In genomic region chr1:196765019-196765740, GRCh38 we compare ENCODE assay signal across 10 cellular contexts. TPM values are rescaled to one million over a fixed set of nuclear protein-coding genes. Genes with fewer than 3 reads are reported as not detected.
"Had no signal": no experiment of that assay in that cellular context is flagged by ENCODE, and none has a peak within 500 bp of the region (broad histone marks: within the 10 kb centered on the region; RNA-seq: fewer than 3 reads in every experiment).

No MANE protein-coding gene starts in this region.

RNA-seq across cellular contexts. Expression of gene CFHR3, which starts 9.5 kb away (rescaled TPM):
- total RNA-seq: activated B cell treated with CpG ODN at 0.5 μM for 24 hours; activated CD8-positive, alpha-beta T cell treated with anti-CD3 and anti-CD28 coated beads for 36 hours; activated T-helper 17 cell treated with anti-CD3 and anti-CD28 coated beads, Interleukin-2, amount 50 U/mL, for 72 hours; body of pancreas; chondrocyte; dermis blood vessel endothelial cell; esophagus muscularis mucosa; foreskin keratinocyte; T-helper 17 cell had no signal
- polyA plus RNA-seq: foreskin keratinocyte had no signal

RNA-seq across cellular contexts. Expression of gene CFHR1, which starts 54.4 kb away (rescaled TPM):
- total RNA-seq: activated B cell treated with CpG ODN at 0.5 μM for 24 hours; activated CD8-positive, alpha-beta T cell treated with anti-CD3 and anti-CD28 coated beads for 36 hours; body of pancreas; chondrocyte; dermis blood vessel endothelial cell; foreskin keratinocyte; T-helper 17 cell had no signal
- polyA plus RNA-seq: foreskin keratinocyte, heart left ventricle had no signal
